Comparison of ENCODE assay signal across 1 cellular context in the genomic region with DNA sequence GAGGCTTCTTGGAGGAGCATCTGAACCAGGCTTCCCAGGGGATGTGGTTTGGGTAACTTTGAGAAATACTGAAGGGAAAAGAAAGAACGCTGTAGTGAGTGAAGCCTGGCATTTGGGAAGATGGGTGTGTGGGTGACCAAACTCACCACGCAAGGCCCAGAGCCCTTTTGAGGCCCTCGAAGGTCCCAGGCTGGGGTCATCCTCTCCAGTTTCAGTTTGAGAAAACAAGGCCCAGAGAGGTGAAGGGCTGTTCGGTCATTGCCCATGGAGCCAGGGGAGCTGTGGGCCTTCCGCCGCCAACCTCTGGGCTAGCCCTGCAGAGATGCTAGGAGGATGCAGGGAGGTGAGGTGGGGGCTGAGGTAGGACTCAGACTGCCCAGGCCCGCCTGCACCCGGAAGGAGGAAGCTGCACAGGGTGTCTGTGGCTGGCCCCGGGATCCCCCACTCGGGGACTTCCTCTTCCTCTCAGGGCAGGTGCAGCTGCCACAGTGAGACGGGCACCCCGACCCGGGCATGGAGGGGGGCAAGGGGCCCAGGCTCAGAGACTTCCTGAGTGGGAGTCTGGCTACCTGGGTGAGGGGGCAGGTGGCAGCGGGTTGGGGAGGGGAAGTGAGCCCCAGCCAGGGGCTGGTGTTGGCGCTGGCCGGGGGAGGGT.
TF ChIP-seq lines count a peak whose summit lies in the region.

A gene with protein sequence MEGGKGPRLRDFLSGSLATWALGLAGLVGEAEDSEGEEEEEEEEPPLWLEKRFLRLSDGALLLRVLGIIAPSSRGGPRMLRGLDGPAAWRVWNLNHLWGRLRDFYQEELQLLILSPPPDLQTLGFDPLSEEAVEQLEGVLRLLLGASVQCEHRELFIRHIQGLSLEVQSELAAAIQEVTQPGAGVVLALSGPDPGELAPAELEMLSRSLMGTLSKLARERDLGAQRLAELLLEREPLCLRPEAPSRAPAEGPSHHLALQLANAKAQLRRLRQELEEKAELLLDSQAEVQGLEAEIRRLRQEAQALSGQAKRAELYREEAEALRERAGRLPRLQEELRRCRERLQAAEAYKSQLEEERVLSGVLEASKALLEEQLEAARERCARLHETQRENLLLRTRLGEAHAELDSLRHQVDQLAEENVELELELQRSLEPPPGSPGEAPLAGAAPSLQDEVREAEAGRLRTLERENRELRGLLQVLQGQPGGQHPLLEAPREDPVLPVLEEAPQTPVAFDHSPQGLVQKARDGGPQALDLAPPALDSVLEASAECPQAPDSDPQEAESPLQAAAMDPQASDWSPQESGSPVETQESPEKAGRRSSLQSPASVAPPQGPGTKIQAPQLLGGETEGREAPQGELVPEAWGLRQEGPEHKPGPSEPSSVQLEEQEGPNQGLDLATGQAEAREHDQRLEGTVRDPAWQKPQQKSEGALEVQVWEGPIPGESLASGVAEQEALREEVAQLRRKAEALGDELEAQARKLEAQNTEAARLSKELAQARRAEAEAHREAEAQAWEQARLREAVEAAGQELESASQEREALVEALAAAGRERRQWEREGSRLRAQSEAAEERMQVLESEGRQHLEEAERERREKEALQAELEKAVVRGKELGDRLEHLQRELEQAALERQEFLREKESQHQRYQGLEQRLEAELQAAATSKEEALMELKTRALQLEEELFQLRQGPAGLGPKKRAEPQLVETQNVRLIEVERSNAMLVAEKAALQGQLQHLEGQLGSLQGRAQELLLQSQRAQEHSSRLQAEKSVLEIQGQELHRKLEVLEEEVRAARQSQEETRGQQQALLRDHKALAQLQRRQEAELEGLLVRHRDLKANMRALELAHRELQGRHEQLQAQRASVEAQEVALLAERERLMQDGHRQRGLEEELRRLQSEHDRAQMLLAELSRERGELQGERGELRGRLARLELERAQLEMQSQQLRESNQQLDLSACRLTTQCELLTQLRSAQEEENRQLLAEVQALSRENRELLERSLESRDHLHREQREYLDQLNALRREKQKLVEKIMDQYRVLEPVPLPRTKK (N-terminal part only) (plus strand): TSS at position 451 of the 655 bp plus-strand sequence. CDS start 63 bp downstream, at position 514.

TF ChIP-seq in GM12878, 131 proteins besides CTCF, POLR2A, EP300 and RAD21 (continued from another document):
- TF ChIP-seq MEF2A (IDR thresholded peaks at IDR 0.05; ENCODE audit: insufficient read depth, low read depth, low read length) (0 out of 2 replicates have a peak, but pooled peaks have one; percentile 23), TAF1 (IDR thresholded peaks at IDR 0.05; ENCODE audit: borderline replicate concordance, low read depth, low read length) (0 out of 2 replicates have a peak, but pooled peaks have one; percentile 22), RB1 (IDR thresholded peaks at IDR 0.05; ENCODE audit: borderline replicate concordance) (no peak), POLR2AphosphoS2 (IDR thresholded peaks at IDR 0.05; ENCODE audit: low read depth, low read length) (no peak), EGR1 (IDR thresholded peaks at IDR 0.05; ENCODE audit: borderline replicate concordance in 1 of 2, low read depth in 2 of 2, low read length in 2 of 2) (peak in 1 of 2 experiments; percentile 29; a peak in 1 of 3 replicates), DPF2 (IDR thresholded peaks at IDR 0.05) (peak; percentile 57), NR2C1 (IDR thresholded peaks at IDR 0.05) (peak; percentile 50; the same call in 1 of the 2 replicates), CHD4 (IDR thresholded peaks at IDR 0.05) (no peak), SIX5 (IDR thresholded peaks at IDR 0.05; ENCODE audit: low read depth, low read length, severe bottlenecking) (no peak), TARDBP (IDR thresholded peaks at IDR 0.05; ENCODE audit: borderline replicate concordance) (no peak), SRF (IDR thresholded peaks at IDR 0.05; ENCODE audit: low read depth in 2 of 2, low read length in 2 of 2) (no peak), ASH2L (IDR thresholded peaks at IDR 0.05; ENCODE audit: borderline replicate concordance, low read depth) (no peak), KDM1A (IDR thresholded peaks at IDR 0.05; ENCODE audit: borderline replicate concordance) (no peak), JUNB (IDR thresholded peaks at IDR 0.05) (no peak), FOXM1 (IDR thresholded peaks at IDR 0.05; ENCODE audit: low read depth, low read length) (no peak), PML (IDR thresholded peaks at IDR 0.05; ENCODE audit: low read length) (no peak; the same call in 1 of the 2 replicates)
- TF ChIP-seq, protein P1, sequence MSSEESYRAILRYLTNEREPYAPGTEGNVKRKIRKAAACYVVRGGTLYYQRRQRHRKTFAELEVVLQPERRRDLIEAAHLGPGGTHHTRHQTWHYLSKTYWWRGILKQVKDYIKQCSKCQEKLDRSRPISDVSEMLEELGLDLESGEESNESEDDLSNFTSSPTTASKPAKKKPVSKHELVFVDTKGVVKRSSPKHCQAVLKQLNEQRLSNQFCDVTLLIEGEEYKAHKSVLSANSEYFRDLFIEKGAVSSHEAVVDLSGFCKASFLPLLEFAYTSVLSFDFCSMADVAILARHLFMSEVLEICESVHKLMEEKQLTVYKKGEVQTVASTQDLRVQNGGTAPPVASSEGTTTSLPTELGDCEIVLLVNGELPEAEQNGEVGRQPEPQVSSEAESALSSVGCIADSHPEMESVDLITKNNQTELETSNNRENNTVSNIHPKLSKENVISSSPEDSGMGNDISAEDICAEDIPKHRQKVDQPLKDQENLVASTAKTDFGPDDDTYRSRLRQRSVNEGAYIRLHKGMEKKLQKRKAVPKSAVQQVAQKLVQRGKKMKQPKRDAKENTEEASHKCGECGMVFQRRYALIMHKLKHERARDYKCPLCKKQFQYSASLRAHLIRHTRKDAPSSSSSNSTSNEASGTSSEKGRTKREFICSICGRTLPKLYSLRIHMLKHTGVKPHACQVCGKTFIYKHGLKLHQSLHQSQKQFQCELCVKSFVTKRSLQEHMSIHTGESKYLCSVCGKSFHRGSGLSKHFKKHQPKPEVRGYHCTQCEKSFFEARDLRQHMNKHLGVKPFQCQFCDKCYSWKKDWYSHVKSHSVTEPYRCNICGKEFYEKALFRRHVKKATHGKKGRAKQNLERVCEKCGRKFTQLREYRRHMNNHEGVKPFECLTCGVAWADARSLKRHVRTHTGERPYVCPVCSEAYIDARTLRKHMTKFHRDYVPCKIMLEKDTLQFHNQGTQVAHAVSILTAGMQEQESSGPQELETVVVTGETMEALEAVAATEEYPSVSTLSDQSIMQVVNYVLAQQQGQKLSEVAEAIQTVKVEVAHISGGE (CRISPR knock-in tag; IDR thresholded peaks at IDR 0.05), result peak; percentile 54; the same call in 1 of the 2 replicates
- TF ChIP-seq, protein P2, sequence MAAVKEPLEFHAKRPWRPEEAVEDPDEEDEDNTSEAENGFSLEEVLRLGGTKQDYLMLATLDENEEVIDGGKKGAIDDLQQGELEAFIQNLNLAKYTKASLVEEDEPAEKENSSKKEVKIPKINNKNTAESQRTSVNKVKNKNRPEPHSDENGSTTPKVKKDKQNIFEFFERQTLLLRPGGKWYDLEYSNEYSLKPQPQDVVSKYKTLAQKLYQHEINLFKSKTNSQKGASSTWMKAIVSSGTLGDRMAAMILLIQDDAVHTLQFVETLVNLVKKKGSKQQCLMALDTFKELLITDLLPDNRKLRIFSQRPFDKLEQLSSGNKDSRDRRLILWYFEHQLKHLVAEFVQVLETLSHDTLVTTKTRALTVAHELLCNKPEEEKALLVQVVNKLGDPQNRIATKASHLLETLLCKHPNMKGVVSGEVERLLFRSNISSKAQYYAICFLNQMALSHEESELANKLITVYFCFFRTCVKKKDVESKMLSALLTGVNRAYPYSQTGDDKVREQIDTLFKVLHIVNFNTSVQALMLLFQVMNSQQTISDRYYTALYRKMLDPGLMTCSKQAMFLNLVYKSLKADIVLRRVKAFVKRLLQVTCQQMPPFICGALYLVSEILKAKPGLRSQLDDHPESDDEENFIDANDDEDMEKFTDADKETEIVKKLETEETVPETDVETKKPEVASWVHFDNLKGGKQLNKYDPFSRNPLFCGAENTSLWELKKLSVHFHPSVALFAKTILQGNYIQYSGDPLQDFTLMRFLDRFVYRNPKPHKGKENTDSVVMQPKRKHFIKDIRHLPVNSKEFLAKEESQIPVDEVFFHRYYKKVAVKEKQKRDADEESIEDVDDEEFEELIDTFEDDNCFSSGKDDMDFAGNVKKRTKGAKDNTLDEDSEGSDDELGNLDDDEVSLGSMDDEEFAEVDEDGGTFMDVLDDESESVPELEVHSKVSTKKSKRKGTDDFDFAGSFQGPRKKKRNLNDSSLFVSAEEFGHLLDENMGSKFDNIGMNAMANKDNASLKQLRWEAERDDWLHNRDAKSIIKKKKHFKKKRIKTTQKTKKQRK (IDR thresholded peaks at IDR 0.05; ENCODE audit: low read depth, low read length), result no peak
- TF ChIP-seq, protein P3, sequence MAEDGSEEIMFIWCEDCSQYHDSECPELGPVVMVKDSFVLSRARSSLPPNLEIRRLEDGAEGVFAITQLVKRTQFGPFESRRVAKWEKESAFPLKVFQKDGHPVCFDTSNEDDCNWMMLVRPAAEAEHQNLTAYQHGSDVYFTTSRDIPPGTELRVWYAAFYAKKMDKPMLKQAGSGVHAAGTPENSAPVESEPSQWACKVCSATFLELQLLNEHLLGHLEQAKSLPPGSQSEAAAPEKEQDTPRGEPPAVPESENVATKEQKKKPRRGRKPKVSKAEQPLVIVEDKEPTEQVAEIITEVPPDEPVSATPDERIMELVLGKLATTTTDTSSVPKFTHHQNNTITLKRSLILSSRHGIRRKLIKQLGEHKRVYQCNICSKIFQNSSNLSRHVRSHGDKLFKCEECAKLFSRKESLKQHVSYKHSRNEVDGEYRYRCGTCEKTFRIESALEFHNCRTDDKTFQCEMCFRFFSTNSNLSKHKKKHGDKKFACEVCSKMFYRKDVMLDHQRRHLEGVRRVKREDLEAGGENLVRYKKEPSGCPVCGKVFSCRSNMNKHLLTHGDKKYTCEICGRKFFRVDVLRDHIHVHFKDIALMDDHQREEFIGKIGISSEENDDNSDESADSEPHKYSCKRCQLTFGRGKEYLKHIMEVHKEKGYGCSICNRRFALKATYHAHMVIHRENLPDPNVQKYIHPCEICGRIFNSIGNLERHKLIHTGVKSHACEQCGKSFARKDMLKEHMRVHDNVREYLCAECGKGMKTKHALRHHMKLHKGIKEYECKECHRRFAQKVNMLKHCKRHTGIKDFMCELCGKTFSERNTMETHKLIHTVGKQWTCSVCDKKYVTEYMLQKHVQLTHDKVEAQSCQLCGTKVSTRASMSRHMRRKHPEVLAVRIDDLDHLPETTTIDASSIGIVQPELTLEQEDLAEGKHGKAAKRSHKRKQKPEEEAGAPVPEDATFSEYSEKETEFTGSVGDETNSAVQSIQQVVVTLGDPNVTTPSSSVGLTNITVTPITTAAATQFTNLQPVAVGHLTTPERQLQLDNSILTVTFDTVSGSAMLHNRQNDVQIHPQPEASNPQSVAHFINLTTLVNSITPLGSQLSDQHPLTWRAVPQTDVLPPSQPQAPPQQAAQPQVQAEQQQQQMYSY (CRISPR knock-in tag; IDR thresholded peaks at IDR 0.05), result no peak
- TF ChIP-seq, protein P4, sequence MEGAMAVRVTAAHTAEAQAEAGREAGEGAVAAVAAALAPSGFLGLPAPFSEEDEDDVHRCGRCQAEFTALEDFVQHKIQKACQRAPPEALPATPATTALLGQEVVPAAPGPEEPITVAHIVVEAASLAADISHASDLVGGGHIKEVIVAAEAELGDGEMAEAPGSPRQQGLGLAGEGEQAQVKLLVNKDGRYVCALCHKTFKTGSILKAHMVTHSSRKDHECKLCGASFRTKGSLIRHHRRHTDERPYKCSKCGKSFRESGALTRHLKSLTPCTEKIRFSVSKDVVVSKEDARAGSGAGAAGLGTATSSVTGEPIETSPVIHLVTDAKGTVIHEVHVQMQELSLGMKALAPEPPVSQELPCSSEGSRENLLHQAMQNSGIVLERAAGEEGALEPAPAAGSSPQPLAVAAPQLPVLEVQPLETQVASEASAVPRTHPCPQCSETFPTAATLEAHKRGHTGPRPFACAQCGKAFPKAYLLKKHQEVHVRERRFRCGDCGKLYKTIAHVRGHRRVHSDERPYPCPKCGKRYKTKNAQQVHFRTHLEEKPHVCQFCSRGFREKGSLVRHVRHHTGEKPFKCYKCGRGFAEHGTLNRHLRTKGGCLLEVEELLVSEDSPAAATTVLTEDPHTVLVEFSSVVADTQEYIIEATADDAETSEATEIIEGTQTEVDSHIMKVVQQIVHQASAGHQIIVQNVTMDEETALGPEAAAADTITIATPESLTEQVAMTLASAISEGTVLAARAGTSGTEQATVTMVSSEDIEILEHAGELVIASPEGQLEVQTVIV (IDR thresholded peaks at IDR 0.05; ENCODE audit: borderline replicate concordance, partially characterized antibody), result peak; percentile 63
TF ChIP-seq in GM12878: peak in this region for 45.
